Comparison of ENCODE assay signal across 8 cellular contexts in genomic region chr7:94509879-94510581, GRCh38. TPM values are rescaled to one million over a fixed set of nuclear protein-coding genes. Genes with fewer than 3 reads are reported as not detected.
A peak's percentile ranks its signal among the peaks of the same experiment; 100 is the strongest.
DNase-seq lines count a peak whose midpoint lies in the region; ATAC-seq, FAIRE-seq and TF ChIP-seq lines count a peak whose summit lies in the region.

No MANE protein-coding gene starts in this region.

- ATAC-seq in GM18520 (IDR thresholded peaks at IDR 0.05; ENCODE audit: unreplicated experiment) (peak; percentile 68), HG03045 (IDR thresholded peaks at IDR 0.05; ENCODE audit: unreplicated experiment) (peak; percentile 79)

- POLR2A ChIA-PET in AG04449 (lab: Yijun Ruan, JAX): interaction anchor here (0.6 kb wide), 1 partner anchor 151 kb away, joined by 3 read pairs; no protein-coding TSS in a partner anchor

- H4K20me1 ChIP-seq in keratinocyte (ENCODE audit: control insufficient read depth, extremely low read depth, insufficient read depth, low read length): no peaks in the 10 kb centered on the region

- peak overlapping the region; percentile 98 for H2AFZ ChIP-seq in keratinocyte (ENCODE audit: control insufficient read depth, low read length)

- H3K4me3 ChIP-seq in AG04449 (ENCODE audit: low read depth, low read length) (peak overlapping the region; percentile 73), WI38 (ENCODE audit: low read depth, low read length) (peak overlapping the region; percentile 82), cardiac fibroblast (replicated peaks in 1 of 2; ENCODE audit: low read depth in 2 of 2, low read length in 2 of 2) (peak overlapping the region; percentile 76 to 83), keratinocyte (ENCODE audit: control insufficient read depth in 2 of 3, extremely low read depth in 1 of 3, insufficient read depth in 2 of 3, low read depth in 1 of 3, low read length in 3 of 3) (peak overlapping the region; percentile 71 to 78 (median 78))

- dilution Hi-C loops in keratinocyte (cut with MboI; ENCODE audit: extremely low pct_ligation_motif_present, low sequenced_read_pairs): no loop called here

- H3K36me3 ChIP-seq in keratinocyte (ENCODE audit: control insufficient read depth in 2 of 2, extremely low read depth in 1 of 2, insufficient read depth in 2 of 2, low read length in 2 of 2): no peaks in the 10 kb centered on the region

- no peak for FAIRE-seq in keratinocyte (lab: Jason Lieb, UNC)

- peaks cover 14% of the 10 kb centered on the region for H3K4me1 ChIP-seq in keratinocyte (ENCODE audit: control insufficient read depth, extremely low read depth, insufficient read depth, low read length)

- TF ChIP-seq CTCF in AG04449 (IDR thresholded peaks at IDR 0.05; ENCODE audit: insufficient read depth, low read length, missing control alignments) (peak; percentile 48), WI38 (IDR thresholded peaks at IDR 0.05; ENCODE audit: low read depth, low read length) (no peak), cardiac fibroblast (IDR thresholded peaks at IDR 0.05; ENCODE audit: low read depth, low read length) (peak; percentile 24), keratinocyte (optimal IDR thresholded peaks at IDR 0.05 in 1 of 3, IDR thresholded peaks at IDR 0.05 in 1 of 3, conservative IDR thresholded peaks at IDR 0.05 in 1 of 3; ENCODE audit: extremely low read depth in 1 of 3, insufficient read depth in 2 of 3, low read length in 3 of 3) (peak in 1 of 3 experiments; percentile 36)

- CTCF ChIA-PET in AG04449 (lab: Yijun Ruan, JAX): interaction anchor here (0.6 to 1.3 kb wide), 2 partner anchors 12 to 145 kb away, joined by 3 read pairs; no protein-coding TSS in a partner anchor

- no peaks in the 10 kb centered on the region for H3K79me2 ChIP-seq in keratinocyte (ENCODE audit: control insufficient read depth, insufficient read depth, low read length)

- H3K27me3 ChIP-seq in keratinocyte (ENCODE audit: control insufficient read depth, extremely low read depth, insufficient read depth, low read length): no peaks in the 10 kb centered on the region

- H3K4me2 ChIP-seq in keratinocyte (ENCODE audit: control insufficient read depth, extremely low read depth, insufficient read depth, low read depth, low read length): peak overlapping the region; percentile 89

- peak overlapping the region; percentile 60 for H3K27ac ChIP-seq in keratinocyte (ENCODE audit: control insufficient read depth, insufficient read depth, low read length)

- no peaks in the 10 kb centered on the region for H3K9me1 ChIP-seq in keratinocyte (ENCODE audit: control insufficient read depth, extremely low read depth, insufficient read depth, low read length)

- H3K9me3 ChIP-seq in keratinocyte (ENCODE audit: control insufficient read depth, low read depth, low read length): no peaks in the 10 kb centered on the region

- DNase-seq in AG04449 (ENCODE audit: low read depth, low spot score) (no peak), NCI-H2107 (lab: John Stamatoyannopoulos, UW) (peak; percentile 69), cardiac fibroblast (ENCODE audit: low read depth in 2 of 2) (peak; percentile 65 to 69), keratinocyte (ENCODE audit: low read depth, low spot score) (no peak)
- peak; percentile 31 to 54 (median 34) for DNase-seq in stimulated activated CD4-positive, alpha-beta T cell treated with anti-CD3 and anti-CD28 coated beads, Interleukin-12 subunit alpha, Interleukin-12 subunit beta, amount 100 ng/mL, for 48 hours (ENCODE audit: low read depth in 2 of 3, low spot score in 1 of 3)

- H3K9ac ChIP-seq in keratinocyte (ENCODE audit: control insufficient read depth, extremely low read depth, insufficient read depth, low read length): peak overlapping the region; percentile 87

RNA-seq across cellular contexts. Expression of gene CASD1, which starts 0.4 kb away (rescaled TPM):
- 3.6 to 7.1 TPM (median 3.6 TPM) in 3 replicates for polyA plus RNA-seq in keratinocyte
- polyA plus RNA-seq in keratinocyte (2011; ENCODE audit: low read depth): 0.75 TPM
- polyA plus RNA-seq in keratinocyte (2011; cell fraction: cytosol; rRNA removed): 2.2 and 3.6 TPM in 2 replicates
- 4.1 and 7.0 TPM in 2 replicates for polyA plus RNA-seq in keratinocyte (2011; cell fraction: nucleus; rRNA removed)
- polyA plus RNA-seq in keratinocyte (2012; ENCODE audit: low replicate concordance): 1.1 and 2.6 TPM in 2 replicates
- polyA minus RNA-seq in keratinocyte: 1.1 to 3.8 TPM (median 2.6 TPM) in 3 replicates
- 4.0 TPM for polyA minus RNA-seq in keratinocyte (2011; cell fraction: cytosol; rRNA and poly(A)+ RNA removed)
- 9.9 and 10.8 TPM in 2 replicates for polyA minus RNA-seq in keratinocyte (2011; cell fraction: nucleus; rRNA and poly(A)+ RNA removed)

Comparison
In these comparisons a context has a peak if more than half of its experiments do, and no peak if none do; other contexts are left out.
1. DNase-seq: peak in NCI-H2107 (single experiment), cardiac fibroblast (2 of 2) and stimulated activated CD4-positive, alpha-beta T cell treated with anti-CD3 and anti-CD28 coated beads, Interleukin-12 subunit alpha, Interleukin-12 subunit beta, amount 100 ng/mL, for 48 hours (3 of 3); none in AG04449 (single experiment) and keratinocyte (single experiment).
2. Peak in every context shown above with its lines, with median percentiles within 50 percentile points of each other: H3K4me3 ChIP-seq.